29 cellular contexts compared by ENCODE assay signal in the genomic region with DNA sequence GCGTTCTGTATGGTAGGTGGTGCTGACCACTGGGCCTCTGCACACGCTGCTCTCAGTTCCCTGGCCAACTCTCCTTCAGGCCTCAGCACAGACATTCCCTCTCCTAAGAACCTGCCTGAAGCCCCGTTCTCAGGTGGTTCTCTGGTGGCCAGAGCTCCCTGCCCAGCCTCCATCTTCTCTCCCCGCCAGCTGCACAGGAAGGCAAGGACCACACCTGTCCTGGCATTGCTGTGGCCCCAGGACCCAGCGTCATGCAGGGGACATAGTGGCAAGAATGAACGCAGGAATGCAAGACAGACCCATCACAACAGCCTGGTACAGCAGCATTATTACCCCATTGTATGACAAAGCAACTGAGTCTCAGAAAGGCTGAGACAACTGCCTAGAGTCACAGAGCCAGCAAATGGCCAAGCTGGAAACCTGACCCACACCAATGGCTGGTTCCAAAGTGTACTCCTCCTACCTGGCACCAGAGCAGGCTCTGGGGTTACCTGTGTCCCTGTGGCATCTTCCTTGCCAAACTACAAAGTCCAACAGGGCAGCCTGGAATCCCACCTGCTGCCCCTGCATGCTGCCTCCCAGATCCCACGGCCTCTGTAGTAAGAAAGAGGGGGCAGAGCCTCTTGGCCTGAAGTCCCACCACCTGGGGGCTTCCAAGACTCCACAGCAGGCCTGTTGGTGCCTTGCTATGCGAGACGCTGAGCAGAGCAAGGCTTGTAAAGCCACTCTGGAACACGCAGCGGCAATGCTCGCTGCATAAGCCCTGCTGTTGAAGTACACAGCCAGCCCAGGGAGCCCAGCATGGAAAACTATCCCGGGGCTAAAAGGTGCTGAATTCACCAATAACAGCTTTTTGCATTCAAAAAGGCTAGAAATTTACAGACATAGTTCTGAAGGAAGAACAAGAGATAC.
DNase-seq lines count a peak whose midpoint lies in the region; ATAC-seq and TF ChIP-seq lines count a peak whose summit lies in the region.
"Had no signal": no experiment of that assay in that cellular context is flagged by ENCODE, and none has a peak within 500 bp of the region (broad histone marks: within the 10 kb centered on the region; RNA-seq: fewer than 3 reads in every experiment).

No MANE protein-coding gene starts in this region.

- H3K4ac ChIP-seq in H9 (ENCODE audit: low read depth, low read length) (no peak overlapping the region), neuronal stem cell (ENCODE audit: low read length) (no peak overlapping the region)

- no peak overlapping the region for H3K9ac ChIP-seq in H9 (ENCODE audit: extremely low read depth, insufficient read length, low read length)
- peak overlapping the region; percentile 8 for H3K9ac ChIP-seq in iPS-18a (ENCODE audit: low read length)
- H3K9ac ChIP-seq in neuronal stem cell (ENCODE audit: low read depth, low read length, poor library complexity): no peak overlapping the region

- H3K56ac ChIP-seq in H9 (ENCODE audit: insufficient read length, low read depth, low read length): no peak overlapping the region

- peaks cover 72 to 73% of the 10 kb centered on the region in 2 experiments for H3K4me1 Mint-ChIP-seq in H9
- no peaks in the 10 kb centered on the region for H3K4me1 Mint-ChIP-seq in activated CD8-positive, alpha-beta memory T cell treated with anti-CD3 and anti-CD28 coated beads, Interleukin-2, amount 10 ng/mL, durations not matched to agents 7 days and 5 days

- no peak overlapping the region for H3K18ac ChIP-seq in H9 (ENCODE audit: insufficient read length, low read depth, low read length)
- H3K18ac ChIP-seq in neuronal stem cell (ENCODE audit: low read length): peak overlapping the region; percentile 36

- H2BK5ac ChIP-seq in H9 (ENCODE audit: insufficient read length, low read length) (no peak overlapping the region), neuronal stem cell (ENCODE audit: low read length) (no peak overlapping the region)

- H3K9me3 ChIP-seq in H9 (ENCODE audit: control insufficient read depth, low read depth, low read length) (no peaks in the 10 kb centered on the region), iPS-18a (ENCODE audit: control insufficient read depth, low read depth, low read length) (no peaks in the 10 kb centered on the region), neuronal stem cell (replicated peaks in 1 of 2; ENCODE audit: control insufficient read depth in 2 of 2, insufficient read depth in 1 of 2, low read depth in 1 of 2, low read length in 2 of 2) (no peaks in the 10 kb centered on the region)
- H3K9me3 ChIP-seq: breast epithelium, gastroesophageal sphincter, lower lobe of right lung, ovary, SJSA1 had no signal

- no peak overlapping the region for H3T11ph ChIP-seq in H9 (ENCODE audit: low read length)

- H3K23ac ChIP-seq in H9 (ENCODE audit: insufficient read length, low read depth, low read length) (no peak overlapping the region), neuronal stem cell (ENCODE audit: low read depth, low read length, poor library complexity) (no peak overlapping the region)

- WGBS in H9 (ENCODE audit: extremely low coverage, insufficient read length, low lambda C conversion rate): no CpG with 5 or more reads among the region's 13 CpGs
- no CpG with 5 or more reads among the region's 13 CpGs for WGBS in neuronal stem cell (ENCODE audit: extremely low coverage in 2 of 2, insufficient read length in 2 of 2, insufficient replicate concordance in 1 of 2), 2 donors

- H2BK12ac ChIP-seq in H9 (ENCODE audit: insufficient read length, low read depth, low read length) (no peak overlapping the region), neuronal stem cell (ENCODE audit: low read length) (no peak overlapping the region)

- TF ChIP-seq CTCF in H9 (conservative IDR thresholded peaks at IDR 0.05): 0 out of 3 replicates have a peak, but pooled peaks have one; percentile 10

- H2BK120ac ChIP-seq in H9 (ENCODE audit: low read depth, low read length, poor library complexity, severe bottlenecking): no peak overlapping the region
- H2BK120ac ChIP-seq in neuronal stem cell (ENCODE audit: low read depth, low read length): no peak overlapping the region

- H3K27ac Mint-ChIP-seq in H9: peak overlapping the region; percentile 77 to 94 (median 83); a peak in 6 of 7 replicates
- no peak overlapping the region for H3K27ac Mint-ChIP-seq in activated CD8-positive, alpha-beta memory T cell treated with anti-CD3 and anti-CD28 coated beads, Interleukin-2, amount 10 ng/mL, durations not matched to agents 7 days and 5 days
- H3K27ac Mint-ChIP-seq: activated CD4-positive, alpha-beta T cell treated with anti-CD3 and anti-CD28 coated beads, Interleukin-2, amount 10 ng/mL, durations not matched to agents 24 days and 14 days; naive thymus-derived CD4-positive, alpha-beta T cell had no signal

- DNase-seq in H9: peak; percentile 64
- DNase-seq in NCI-H2227 treated with DMSO at 0.1 percent for 48 hours (lab: John Stamatoyannopoulos, UW): peak; percentile 55
- DNase-seq in neuronal stem cell (ENCODE audit: low spot score): no peak
- no peak for DNase-seq in Ammon's horn (ENCODE audit: low spot score)
- DNase-seq in NCI-H1092 treated with DMSO at 0.1 percent for 48 hours (lab: John Stamatoyannopoulos, UW): no peak
- DNase-seq in activated CD8-positive, alpha-beta memory T cell treated with anti-CD3 and anti-CD28 coated beads, Interleukin-2, amount 10 ng/mL, durations not matched to agents 7 days and 5 days: no peak
- DNase-seq: activated CD4-positive, alpha-beta T cell treated with anti-CD3 and anti-CD28 coated beads, Interleukin-2, amount 10 ng/mL, durations not matched to agents 24 days and 14 days; activated effector memory CD4-positive, alpha-beta T cell treated with Interleukin-2 at 50 U/mL for 16 hours; activated T-cell treated with anti-CD3 and anti-CD28 coated beads, Interleukin-2, amount 50 U/mL, for 1 hour; DMS53; GF-D8; lower lobe of right lung; MV-4-11; naive thymus-derived CD4-positive, alpha-beta T cell; NCI-H1436 treated with DMSO at 0.1 percent for 48 hours; NCI-H446 treated with DMSO at 0.1 percent for 48 hours; NCI-H774; ovary; stimulated activated naive CD4-positive, alpha-beta T cell treated with Interleukin-2 at 50 U/mL for 16 hours; T1000; WERI-Rb-1 had no signal

- H4K5ac ChIP-seq in H9 (ENCODE audit: insufficient read length, low read depth, low read length): no peak overlapping the region

- H3K27me3 ChIP-seq in H9 (ENCODE audit: insufficient read depth, low read length): no peaks in the 10 kb centered on the region
- H3K27me3 ChIP-seq in iPS-18a (ENCODE audit: control insufficient read depth, insufficient read depth, low read length): no peaks in the 10 kb centered on the region
- peaks cover 0 to 3% (median 0%) of the 10 kb centered on the region in 3 experiments for H3K27me3 ChIP-seq in neuronal stem cell (ENCODE audit: control insufficient read depth in 3 of 3, insufficient read depth in 3 of 3, low read depth in 1 of 3, low read length in 3 of 3)
- H3K27me3 ChIP-seq: breast epithelium, gastroesophageal sphincter, hepatocyte, ovary, SJSA1 had no signal

- no peak overlapping the region for H2AK5ac ChIP-seq in H9 (ENCODE audit: insufficient read length, low read length)
- no peak overlapping the region for H2AK5ac ChIP-seq in neuronal stem cell (ENCODE audit: low read depth, low read length)

- H3K27ac ChIP-seq in H9 (ENCODE audit: insufficient read length, low read depth, low read length) (no peak overlapping the region), iPS-18a (ENCODE audit: low read length) (peak overlapping the region; percentile 16), neuronal stem cell (replicated peaks; ENCODE audit: low read length) (no peak overlapping the region)
- H3K27ac ChIP-seq: breast epithelium, hepatocyte, lower lobe of right lung, ovary, SJSA1, WERI-Rb-1 had no signal

- H3K36me3 ChIP-seq in iPS-18a (ENCODE audit: control insufficient read depth, low read depth, low read length): no peaks in the 10 kb centered on the region
- H3K36me3 ChIP-seq in neuronal stem cell (replicated peaks in 1 of 2; ENCODE audit: control insufficient read depth in 2 of 2, insufficient read depth in 2 of 2, low read length in 2 of 2): peaks cover 0 to 25% of the 10 kb centered on the region in 2 donors
- H3K36me3 ChIP-seq: breast epithelium, ovary, SJSA1, WERI-Rb-1 had no signal

- no peak overlapping the region for H4K8ac ChIP-seq in H9 (replicated peaks; ENCODE audit: insufficient read length, low read depth, low read length)
- H4K8ac ChIP-seq in neuronal stem cell (ENCODE audit: low read depth, low read length): no peak overlapping the region

- H3K4me3 ChIP-seq in iPS-18a (ENCODE audit: low read length): peak overlapping the region; percentile 23
- H3K4me3 ChIP-seq in neuronal stem cell (ENCODE audit: low read length in 2 of 2): no peak overlapping the region
- H3K4me3 ChIP-seq: breast epithelium, gastroesophageal sphincter, hepatocyte, lower lobe of right lung, ovary, SJSA1 had no signal

- peaks cover 0 to 5% (median 0%) of the 10 kb centered on the region in 3 experiments; a peak in 4 of 7 replicates for H3K36me3 Mint-ChIP-seq in H9 (ENCODE audit: insufficient read depth in 1 of 3, low read depth in 3 of 3)
- no peaks in the 10 kb centered on the region for H3K36me3 Mint-ChIP-seq in activated CD8-positive, alpha-beta memory T cell treated with anti-CD3 and anti-CD28 coated beads, Interleukin-2, amount 10 ng/mL, durations not matched to agents 7 days and 5 days
- H3K36me3 Mint-ChIP-seq: activated naive CD4-positive, alpha-beta T cell treated with anti-CD3 and anti-CD28 coated beads, Interleukin-2, amount 50 U/mL, for 72 hours; naive thymus-derived CD4-positive, alpha-beta T cell had no signal

- H3K4me3 Mint-ChIP-seq in H9: peak overlapping the region; percentile 47 to 61
- no peak overlapping the region for H3K4me3 Mint-ChIP-seq in activated CD8-positive, alpha-beta memory T cell treated with anti-CD3 and anti-CD28 coated beads, Interleukin-2, amount 10 ng/mL, durations not matched to agents 7 days and 5 days
- H3K4me3 Mint-ChIP-seq: activated CD4-positive, alpha-beta T cell treated with anti-CD3 and anti-CD28 coated beads, Interleukin-2, amount 10 ng/mL, durations not matched to agents 24 days and 14 days; naive thymus-derived CD4-positive, alpha-beta T cell had no signal

- no peaks in the 10 kb centered on the region for H3K23me2 ChIP-seq in H9 (ENCODE audit: insufficient read length, low read depth, low read length, poor library complexity, severe bottlenecking)

- no peaks in the 10 kb centered on the region for H4K20me1 ChIP-seq in H9 (ENCODE audit: control insufficient read depth, insufficient read depth, insufficient read length)

- H3K9me3 Mint-ChIP-seq in H9: 0 out of 5 replicates have a peak, but pooled peaks cover 0 to under 1% of the 10 kb centered on the region in 2 experiments
- no peaks in the 10 kb centered on the region for H3K9me3 Mint-ChIP-seq in activated CD8-positive, alpha-beta memory T cell treated with anti-CD3 and anti-CD28 coated beads, Interleukin-2, amount 10 ng/mL, durations not matched to agents 7 days and 5 days (ENCODE audit: low read depth)
- H3K9me3 Mint-ChIP-seq: activated CD4-positive, alpha-beta T cell treated with anti-CD3 and anti-CD28 coated beads, Interleukin-2, amount 10 ng/mL, durations not matched to agents 24 days and 14 days; activated naive CD4-positive, alpha-beta T cell treated with anti-CD3 and anti-CD28 coated beads, Interleukin-2, amount 50 U/mL, for 72 hours; IgD-negative memory B cell; naive thymus-derived CD4-positive, alpha-beta T cell had no signal

- no peak overlapping the region for H4K91ac ChIP-seq in H9 (ENCODE audit: insufficient read length, low read depth, low read length)
- H4K91ac ChIP-seq in neuronal stem cell (ENCODE audit: low read depth, low read length, poor library complexity): no peak overlapping the region

- CTCF ChIA-PET in activated CD8-positive, alpha-beta memory T cell treated with anti-CD3 and anti-CD28 coated beads, Interleukin-2, amount 10 ng/mL, durations not matched to agents 7 days and 5 days (lab: Charles Lee): no interaction called here

- H2AFZ ChIP-seq in H9 (ENCODE audit: low read length) (no peak overlapping the region), neuronal stem cell (ENCODE audit: low read length) (no peak overlapping the region)
- H2AFZ ChIP-seq: hepatocyte had no signal

- no peak overlapping the region for H2BK20ac ChIP-seq in H9 (ENCODE audit: low read depth, low read length, poor library complexity, severe bottlenecking)

- ATAC-seq in HG02759 (IDR thresholded peaks at IDR 0.05; ENCODE audit: unreplicated experiment): no peak
- ATAC-seq in activated CD8-positive, alpha-beta memory T cell treated with anti-CD3 and anti-CD28 coated beads, Interleukin-2, amount 10 ng/mL, durations not matched to agents 7 days and 5 days: no peak
- ATAC-seq: activated naive CD4-positive, alpha-beta T cell treated with anti-CD3 and anti-CD28 coated beads, Interleukin-2, amount 50 U/mL, for 72 hours; gastroesophageal sphincter; lower lobe of right lung; naive thymus-derived CD4-positive, alpha-beta T cell had no signal

- peak overlapping the region; percentile 49 for H3K4me2 ChIP-seq in H9 (ENCODE audit: insufficient read depth, insufficient read length, low read length)
- no peak overlapping the region for H3K4me2 ChIP-seq in neuronal stem cell (ENCODE audit: insufficient read depth, low read length, poor library complexity, severe bottlenecking)
- H3K4me2 ChIP-seq: hepatocyte had no signal

- H2BK15ac ChIP-seq in H9 (ENCODE audit: low read depth, low read length): no peak overlapping the region; the same call in 1 of the 2 replicates
- no peak overlapping the region for H2BK15ac ChIP-seq in neuronal stem cell (ENCODE audit: low read length)

- no peaks in the 10 kb centered on the region; the same call in 1 of the 2 replicates for H3K27me3 Mint-ChIP-seq in H9 (ENCODE audit: low read depth)
- H3K27me3 Mint-ChIP-seq in activated CD8-positive, alpha-beta memory T cell treated with anti-CD3 and anti-CD28 coated beads, Interleukin-2, amount 10 ng/mL, durations not matched to agents 7 days and 5 days: peaks cover 2% of the 10 kb centered on the region
- H3K27me3 Mint-ChIP-seq: activated CD4-positive, alpha-beta T cell treated with anti-CD3 and anti-CD28 coated beads, Interleukin-2, amount 10 ng/mL, durations not matched to agents 24 days and 14 days; IgD-negative memory B cell had no signal

- H3K4me1 ChIP-seq in H9 (ENCODE audit: insufficient read depth, low read length) (peaks cover 12% of the 10 kb centered on the region; the same call in 1 of the 2 replicates), iPS-18a (ENCODE audit: control insufficient read depth, low read depth, low read length) (peaks cover 32% of the 10 kb centered on the region), neuronal stem cell (ENCODE audit: control insufficient read depth in 2 of 2, insufficient read depth in 1 of 2, low read depth in 1 of 2, low read length in 2 of 2) (peaks cover 5 to 7% of the 10 kb centered on the region in 2 donors)
- H3K4me1 ChIP-seq: breast epithelium, lower lobe of right lung, SJSA1 had no signal

- H3K79me1 ChIP-seq in H9 (ENCODE audit: insufficient read depth, low read depth, low read length, poor library complexity, severe bottlenecking): no peaks in the 10 kb centered on the region
- H3K79me1 ChIP-seq in neuronal stem cell (ENCODE audit: low read depth, low read length): no peaks in the 10 kb centered on the region

- peak overlapping the region; percentile 18; the same call in 1 of the 2 replicates for H3K14ac ChIP-seq in H9 (ENCODE audit: insufficient read depth, low read length)
- H3K14ac ChIP-seq in neuronal stem cell (ENCODE audit: low read length): no peak overlapping the region

- H3K79me2 ChIP-seq in H9 (ENCODE audit: insufficient read depth, low read length): no peaks in the 10 kb centered on the region
- H3K79me2 ChIP-seq: hepatocyte had no signal

Comparison
In these comparisons a context has a peak if more than half of its experiments do, and no peak if none do; other contexts are left out.
1. DNase-seq: peak in H9 (single experiment) and NCI-H2227 treated with DMSO at 0.1 percent for 48 hours (single experiment); none in neuronal stem cell (single experiment), Ammon's horn (single experiment), NCI-H1092 treated with DMSO at 0.1 percent for 48 hours (single experiment) and activated CD8-positive, alpha-beta memory T cell treated with anti-CD3 and anti-CD28 coated beads, Interleukin-2, amount 10 ng/mL, durations not matched to agents 7 days and 5 days (single experiment).